Comparison of ENCODE assay signal across 8 cellular contexts in genomic region chr3:158097571-158098553, GRCh38. TPM values are rescaled to one million over a fixed set of nuclear protein-coding genes. Genes with fewer than 3 reads are reported as not detected.
DNase-seq lines count a peak whose midpoint lies in the region; ATAC-seq, FAIRE-seq and TF ChIP-seq lines count a peak whose summit lies in the region.

No MANE protein-coding gene starts in this region.

- H3K36me3 Mint-ChIP-seq in naive B cell, result peaks cover 3 to 5% of the 10 kb centered on the region in 2 donors

- peak overlapping the region; percentile 89 for H2AFZ ChIP-seq in H1 (ENCODE audit: low read length)

- 2% methylated on average over 64 of the region's 68 CpGs; no CpG with 5 or more reads in 1 of the 2 experiments for whole genome bisulfite sequencing in H1 (ENCODE audit: extremely low coverage in 1 of 2, insufficient coverage in 1 of 2, insufficient read length in 1 of 2, insufficient replicate concordance in 2 of 2, low coverage in 1 of 2, low lambda C conversion rate in 2 of 2, missing lambda C conversion rate in 1 of 2), 2 experiments
- WGBS in thymus, result under 1% methylated on average over 68 of the region's 68 CpGs

- peak; percentile 45 for FAIRE-seq in H1 (lab: Jason Lieb, UNC)

- H4K20me1 ChIP-seq in H1 (replicated peaks in 1 of 2; ENCODE audit: control insufficient read depth in 1 of 2, insufficient read depth in 2 of 2, low read length in 2 of 2), result peaks cover 5 to 9% of the 10 kb centered on the region in 2 experiments

- no peak overlapping the region for H2AK5ac ChIP-seq in H1 (ENCODE audit: low read depth, low read length)

- H2BK12ac ChIP-seq in H1 (ENCODE audit: low read depth, low read length), result peak overlapping the region; percentile 82; the same call in 1 of the 2 replicates

- peak overlapping the region; percentile 55 for H3K56ac ChIP-seq in H1 (replicated peaks; ENCODE audit: insufficient read length, low read depth, low read length)

- H4K91ac ChIP-seq in H1 (replicated peaks; ENCODE audit: insufficient read length, low read length), result no peak overlapping the region

- CTCF ChIA-PET in H1 (lab: Charles Lee; ENCODE audit: partially characterized antibody), result interaction anchor here (1.3 kb wide), 1 partner anchor 12 kb away, joined by 5 read pairs; the partner anchor contains the start of gene RSRC1

- H3K27ac ChIP-seq in H1 (ENCODE audit: low read depth, low read length) (no peak overlapping the region), thymus (ENCODE audit: low read depth) (no peak overlapping the region)

- no peak overlapping the region for H3K4ac ChIP-seq in H1 (replicated peaks; ENCODE audit: insufficient read length, low read depth, low read length)

- no peaks in the 10 kb centered on the region for H3K9me3 ChIP-seq in H1 (ENCODE audit: insufficient read depth in 2 of 2, low read depth in 1 of 2, low read length in 1 of 2)
- peaks cover 1% of the 10 kb centered on the region for H3K9me3 ChIP-seq in thymus (ENCODE audit: control insufficient read depth)

- peaks cover 61 to 73% (median 70%) of the 10 kb centered on the region in 3 donors for H3K27me3 Mint-ChIP-seq in naive B cell

- no peak overlapping the region for H2BK120ac ChIP-seq in H1 (replicated peaks; ENCODE audit: low read depth, low read length)

- H4K5ac ChIP-seq in H1 (ENCODE audit: insufficient read length, low read depth, low read length), result no peak overlapping the region

- H3K4me1 ChIP-seq in H1 (replicated peaks in 1 of 4; ENCODE audit: control insufficient read depth in 3 of 4, insufficient read depth in 4 of 4, low read length in 3 of 4) (peaks cover 2 to 15% (median 7%) of the 10 kb centered on the region in 4 experiments), thymus (ENCODE audit: control insufficient read depth, insufficient read depth, low read length) (peaks cover 7% of the 10 kb centered on the region)

- H3K14ac ChIP-seq in H1 (ENCODE audit: insufficient read length), result no peak overlapping the region

- no peak for TF ChIP-seq EP300 in H1 (IDR thresholded peaks at IDR 0.05; ENCODE audit: borderline replicate concordance in 1 of 2, low read depth in 2 of 2, low read length in 2 of 2)

- TF ChIP-seq RAD21 in H1 (IDR thresholded peaks at IDR 0.05 in 1 of 2, conservative IDR thresholded peaks at IDR 0.05 in 1 of 2; ENCODE audit: low read depth in 2 of 2, low read length in 2 of 2), result no peak; a peak in 1 of 4 replicates

- peak overlapping the region; percentile 63; the same call in 1 of the 2 replicates for H2BK5ac ChIP-seq in H1 (ENCODE audit: low read depth, low read length)

- peaks cover 0 to 18% (median 4%) of the 10 kb centered on the region in 7 donors for H3K9me3 Mint-ChIP-seq in naive B cell

- TF ChIP-seq CTCF in H1 (IDR thresholded peaks at IDR 0.05; ENCODE audit: control extremely low read depth in 1 of 3, insufficient read depth in 1 of 3, low read depth in 1 of 3, low read length in 3 of 3), result no peak

- H2BK20ac ChIP-seq in H1 (ENCODE audit: low read length), result no peak overlapping the region

- POLR2A ChIA-PET in H1 (lab: Charles Lee; ENCODE audit: partially characterized antibody), result interaction anchor here (1.5 to 3.3 kb wide), 2 partner anchors 9 to 12 kb away, joined by 5 to 11 read pairs; partner anchors contain the start of gene RSRC1

- no peak overlapping the region for H2BK15ac ChIP-seq in H1 (ENCODE audit: low read length)

- no peaks in the 10 kb centered on the region for H3K79me1 ChIP-seq in H1 (ENCODE audit: low read depth, low read length)

- peaks cover 23% of the 10 kb centered on the region; the same call in 1 of the 2 replicates for H3K23me2 ChIP-seq in H1 (ENCODE audit: low read depth, low read length)

- H3K18ac ChIP-seq in H1 (ENCODE audit: extremely low read depth, low read length), result peak overlapping the region; percentile 85; the same call in 1 of the 2 replicates

- peak overlapping the region; percentile 31 to 96 (median 88) for H3K27ac Mint-ChIP-seq in naive B cell

- peak; percentile 79 for ATAC-seq in GM18502 (IDR thresholded peaks at IDR 0.05; ENCODE audit: poor library complexity, unreplicated experiment)
- ATAC-seq in HG02885 (IDR thresholded peaks at IDR 0.05; ENCODE audit: poor library complexity, unreplicated experiment), result peak; percentile 82
- ATAC-seq in naive B cell (ENCODE audit: low read depth in 2 of 2), result peak; percentile 90 to 93

- H3K4me2 ChIP-seq in H1 (ENCODE audit: insufficient read depth in 1 of 2, low read depth in 2 of 2, low read length in 2 of 2), result peak overlapping the region; percentile 65 to 99

- H3K79me2 ChIP-seq in H1 (ENCODE audit: control insufficient read depth in 1 of 2, insufficient read depth in 2 of 2, low read length in 2 of 2), result no peaks in the 10 kb centered on the region

- no peak overlapping the region for H3K23ac ChIP-seq in H1 (ENCODE audit: insufficient read length)

- H3K27me3 ChIP-seq in H1 (replicated peaks in 1 of 4; ENCODE audit: control insufficient read depth in 3 of 4, extremely low read depth in 1 of 4, insufficient read depth in 3 of 4, low read length in 3 of 4) (peaks cover 61 to 94% (median 81%) of the 10 kb centered on the region in 4 experiments), thymus (ENCODE audit: control insufficient read depth, insufficient read depth) (peaks cover 70% of the 10 kb centered on the region)

- H3K4me3 Mint-ChIP-seq in naive B cell, result peak overlapping the region; percentile 85 to 99 (median 98)

- H3K9ac ChIP-seq in H1 (replicated peaks in 1 of 4; ENCODE audit: extremely low read depth in 1 of 4, low read depth in 3 of 4, low read length in 3 of 4), result peak overlapping the region in 2 of 4 experiments; percentile 22 to 29; a peak in 2 of 7 replicates

- TF ChIP-seq POLR2A in H1 (IDR thresholded peaks at IDR 0.05; ENCODE audit: control extremely low read depth in 1 of 2, low read depth in 2 of 2, low read length in 2 of 2), result no peak

- peaks cover 19 to 33% (median 29%) of the 10 kb centered on the region in 3 donors for H3K4me1 Mint-ChIP-seq in naive B cell

- H3K36me3 ChIP-seq in H1 (ENCODE audit: control insufficient read depth in 2 of 4, insufficient read depth in 4 of 4, low read length in 3 of 4), result no peaks in the 10 kb centered on the region
- no peaks in the 10 kb centered on the region for H3K36me3 ChIP-seq in thymus (ENCODE audit: control insufficient read depth, insufficient read depth)

- H4K8ac ChIP-seq in H1 (ENCODE audit: extremely low read depth, insufficient read depth, low read length), result peak overlapping the region; percentile 80

- DNase-seq in NCI-H2171 (lab: John Stamatoyannopoulos, UW), result peak; percentile 42
- peak; percentile 39 to 41 for DNase-seq in activated CD4-positive, alpha-beta T cell treated with anti-CD3 and anti-CD28 coated beads, Interleukin-2, amount 50 U/mL, for 4 hours
- DNase-seq in H1 (ENCODE audit: low read depth in 1 of 2, low spot score in 2 of 2), result peak; percentile 85 to 91
- peak; percentile 79 for DNase-seq in naive B cell
- DNase-seq in cortex of kidney (lab: John Stamatoyannopoulos, UW), result no peak

- H3K4me3 ChIP-seq in H1 (ENCODE audit: extremely low read depth in 1 of 4, insufficient read depth in 2 of 4, low read depth in 3 of 4, low read length in 4 of 4) (peak overlapping the region; percentile 65 to 85 (median 78)), thymus (ENCODE audit: low read length) (peak overlapping the region; percentile 45)

TF ChIP-seq in H1, 55 proteins besides CTCF, POLR2A, EP300 and RAD21 (continues in another document):
- TF ChIP-seq USF2 (IDR thresholded peaks at IDR 0.05; ENCODE audit: low read length), result no peak
- TF ChIP-seq, protein P1, sequence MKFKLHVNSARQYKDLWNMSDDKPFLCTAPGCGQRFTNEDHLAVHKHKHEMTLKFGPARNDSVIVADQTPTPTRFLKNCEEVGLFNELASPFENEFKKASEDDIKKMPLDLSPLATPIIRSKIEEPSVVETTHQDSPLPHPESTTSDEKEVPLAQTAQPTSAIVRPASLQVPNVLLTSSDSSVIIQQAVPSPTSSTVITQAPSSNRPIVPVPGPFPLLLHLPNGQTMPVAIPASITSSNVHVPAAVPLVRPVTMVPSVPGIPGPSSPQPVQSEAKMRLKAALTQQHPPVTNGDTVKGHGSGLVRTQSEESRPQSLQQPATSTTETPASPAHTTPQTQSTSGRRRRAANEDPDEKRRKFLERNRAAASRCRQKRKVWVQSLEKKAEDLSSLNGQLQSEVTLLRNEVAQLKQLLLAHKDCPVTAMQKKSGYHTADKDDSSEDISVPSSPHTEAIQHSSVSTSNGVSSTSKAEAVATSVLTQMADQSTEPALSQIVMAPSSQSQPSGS (IDR thresholded peaks at IDR 0.05; ENCODE audit: low read length), result no peak
- TF ChIP-seq TCF12 (IDR thresholded peaks at IDR 0.05; ENCODE audit: low read depth, low read length), result peak; percentile 84; the same call in 1 of the 2 replicates

RNA-seq across cellular contexts. Expression of gene SHOX2, which starts 8.4 kb away (rescaled TPM):
- total RNA-seq in H1 (2021; fragmentation: NEBNext Ultra II Directional; extraction: Animal tissue kit (Norgen Biotek cat#: 25700)), result 0.11 and 0.29 TPM in 2 replicates
- polyA plus RNA-seq in H1 (2011; rRNA removed), result 0.03 TPM in 2 replicates
- polyA plus RNA-seq in H1 (2011; cell fraction: cytosol; rRNA removed), result 0.04 TPM
- 0.10 TPM for polyA plus RNA-seq in H1 (2011; cell fraction: nucleus; rRNA removed)
- 0.04 to 0.12 TPM (median 0.08 TPM) in 3 of 4 replicates, not detected in the other for polyA plus RNA-seq in H1 (2012, experiment 1 of 2)
- polyA plus RNA-seq in H1 (2012, experiment 2 of 2), result not detected
- 0.18 TPM for polyA plus RNA-seq in H1 (2013, experiment 1 of 2)
- polyA plus RNA-seq in H1 (2013, experiment 2 of 2), result 0.06 TPM
- polyA minus RNA-seq in H1 (2011; rRNA and poly(A)+ RNA removed), result 0.10 TPM in 1 of 2 replicates, not detected in the other
- polyA minus RNA-seq in H1 (2011; cell fraction: cytosol; rRNA and poly(A)+ RNA removed), result not detected
- not detected for polyA minus RNA-seq in H1 (2011; cell fraction: nucleus; rRNA and poly(A)+ RNA removed)
- polyA plus RNA-seq in naive B cell (ENCODE audit: low read depth in 6 of 6), result not detected
- 0.57 TPM for polyA plus RNA-seq in thymus

RNA-seq across cellular contexts. Expression of gene RSRC1, which starts 12.0 kb away (rescaled TPM):
- 27.9 and 29.5 TPM in 2 replicates for total RNA-seq in H1 (2021; fragmentation: NEBNext Ultra II Directional; extraction: Animal tissue kit (Norgen Biotek cat#: 25700))
- polyA plus RNA-seq in H1 (2011; rRNA removed) (1.6 and 2.0 TPM in 2 replicates), naive B cell (ENCODE audit: low read depth in 6 of 6) (10 to 100 TPM; 36.5 to 50.2 (median 42.7) TPM), thymus (19.4 TPM)
- polyA plus RNA-seq in H1 (2011; cell fraction: cytosol; rRNA removed), result 5.4 TPM
- 4.0 TPM for polyA plus RNA-seq in H1 (2011; cell fraction: nucleus; rRNA removed)
- polyA plus RNA-seq in H1 (2012, experiment 1 of 2), result 18.4 to 20.9 TPM (median 19.2 TPM) in 4 replicates
- polyA plus RNA-seq in H1 (2012, experiment 2 of 2), result 1.1 TPM
- 23.7 TPM for polyA plus RNA-seq in H1 (2013, experiment 1 of 2)
- polyA plus RNA-seq in H1 (2013, experiment 2 of 2), result 22.1 TPM
- 8.3 and 15.4 TPM in 2 replicates for polyA minus RNA-seq in H1 (2011; rRNA and poly(A)+ RNA removed)
- polyA minus RNA-seq in H1 (2011; cell fraction: cytosol; rRNA and poly(A)+ RNA removed), result 10.4 TPM
- 28.0 TPM for polyA minus RNA-seq in H1 (2011; cell fraction: nucleus; rRNA and poly(A)+ RNA removed)
